In genomic region chr12:27547592-27547991, GRCh38 we compare ENCODE assay signal across 19 cellular contexts. TPM values are rescaled to one million over a fixed set of nuclear protein-coding genes. Genes with fewer than 3 reads are reported as not detected.
DNase-seq lines count a peak whose midpoint lies in the region; ATAC-seq and TF ChIP-seq lines count a peak whose summit lies in the region.
"Had no signal": no experiment of that assay in that cellular context is flagged by ENCODE, and none has a peak within 500 bp of the region (broad histone marks: within the 10 kb centered on the region; RNA-seq: fewer than 3 reads in every experiment).

No MANE protein-coding gene starts in this region.

- H3K27ac ChIP-seq in SK-N-SH (ENCODE audit: low read depth in 2 of 2, low read length in 1 of 2), result peak overlapping the region in 1 of 2 experiments; percentile 99; a peak in 2 of 4 replicates
- peak overlapping the region; percentile 98 for H3K27ac ChIP-seq in brain microvascular endothelial cell
- H3K27ac ChIP-seq in trophoblast cell (ENCODE audit: low read depth, low read length), result no peak overlapping the region
- H3K27ac ChIP-seq in ascending aorta, result peak overlapping the region in 1 of 2 donors; percentile 26
- H3K27ac ChIP-seq: 22Rv1, BLaER1 had no signal

- H2AK5ac ChIP-seq in trophoblast cell (ENCODE audit: low read length), result no peak overlapping the region

- peaks cover 51% of the 10 kb centered on the region for H3F3A ChIP-seq in SK-N-SH (replicated peaks; ENCODE audit: insufficient read depth)

- H2AFZ ChIP-seq in SK-N-SH (ENCODE audit: low read depth), result no peak overlapping the region
- no peak overlapping the region for H2AFZ ChIP-seq in trophoblast cell (ENCODE audit: insufficient read depth, low read length, poor library complexity)

- TF ChIP-seq RAD21 in SK-N-SH (IDR thresholded peaks at IDR 0.05; ENCODE audit: low read length), result no peak

- no peak for TF ChIP-seq CTCF in SK-N-SH (IDR thresholded peaks at IDR 0.05)
- TF ChIP-seq CTCF in HFFc6 (IDR thresholded peaks at IDR 0.05), result no peak
- TF ChIP-seq CTCF in brain microvascular endothelial cell (IDR thresholded peaks at IDR 0.05; ENCODE audit: low read depth, low read length, missing control alignments), result no peak
- TF ChIP-seq CTCF in ascending aorta (IDR thresholded peaks at IDR 0.05), result no peak

- DNase-seq in SK-N-SH (no peak), HFFc6 (no peak), brain microvascular endothelial cell (no peak), trophoblast cell (no peak), activated gamma-delta T cell (lab: John Stamatoyannopoulos, UW) (no peak), ascending aorta (ENCODE audit: low spot score in 2 of 2) (no peak)
- DNase-seq in activated CD4-positive, alpha-beta T cell treated with anti-CD3 and anti-CD28 coated beads for 48 hours, result no peak
- DNase-seq: CD8-positive, alpha-beta memory T cell; DMS79 treated with DMSO at 0.1 percent for 48 hours; MV-4-11; NCI-H1417; NCI-H2029 treated with DMSO at 0.1 percent for 48 hours; NCI-H2171 treated with DMSO at 0.1 percent for 48 hours; NCI-H748 treated with DMSO at 0.1 percent for 48 hours; Right ventricle myocardium superior had no signal

- no peak overlapping the region for H4K91ac ChIP-seq in trophoblast cell (ENCODE audit: low read depth, low read length)

- H3K27me3 ChIP-seq in SK-N-SH (ENCODE audit: insufficient read depth) (no peaks in the 10 kb centered on the region), brain microvascular endothelial cell (replicated peaks) (no peaks in the 10 kb centered on the region), trophoblast cell (ENCODE audit: insufficient read depth, low read length) (no peaks in the 10 kb centered on the region), ascending aorta (no peaks in the 10 kb centered on the region)
- H3K27me3 ChIP-seq: BLaER1 had no signal

- in situ Hi-C loops in brain microvascular endothelial cell (cut with HindIII; ENCODE audit: low pct_ligation_motif_present, low sequenced_read_pairs), result no loop called here

- H3K4me1 Mint-ChIP-seq in HFFc6 (ENCODE audit: low read depth), result peaks cover 79% of the 10 kb centered on the region

- POLR2A ChIA-PET in SK-N-SH (lab: Yijun Ruan, JAX), result no interaction called here

- H3K4me3 ChIP-seq in SK-N-SH (ENCODE audit: low read depth in 2 of 2, low read length in 1 of 2) (no peak overlapping the region), brain microvascular endothelial cell (ENCODE audit: low read depth, low read length) (no peak overlapping the region), trophoblast cell (ENCODE audit: low read depth, low read length) (no peak overlapping the region), ascending aorta (no peak overlapping the region)
- H3K4me3 ChIP-seq: BLaER1, HAP-1 had no signal

- H4K8ac ChIP-seq in trophoblast cell (ENCODE audit: low read depth, low read length), result no peak overlapping the region

- H3K27ac Mint-ChIP-seq in HFFc6, result peak overlapping the region; percentile 97; the same call in 1 of the 2 replicates

- no peak for ATAC-seq in SK-N-SH treated with all-trans-retinoic acid at 6 μM for 48 hours

- H3K9me3 ChIP-seq in SK-N-SH (no peaks in the 10 kb centered on the region), trophoblast cell (ENCODE audit: insufficient read depth, low read depth, low read length) (no peaks in the 10 kb centered on the region), ascending aorta (no peaks in the 10 kb centered on the region)
- H3K9me3 ChIP-seq: HAP-1 had no signal

- H3K4ac ChIP-seq in trophoblast cell (ENCODE audit: low read depth, low read length), result peak overlapping the region; percentile 49

- H2BK5ac ChIP-seq in trophoblast cell (ENCODE audit: low read depth, low read length, poor library complexity), result no peak overlapping the region

- H3K36me3 Mint-ChIP-seq in HFFc6 (ENCODE audit: low read depth), result peaks cover 22% of the 10 kb centered on the region

- TF ChIP-seq EP300 in SK-N-SH (IDR thresholded peaks at IDR 0.05; ENCODE audit: borderline replicate concordance in 1 of 2, low read depth in 1 of 2, low read length in 1 of 2), result no peak

- H3K14ac ChIP-seq in trophoblast cell (ENCODE audit: low read length), result no peak overlapping the region

- 0 out of 2 replicates have a peak overlapping the region, but pooled peaks have one; percentile 16 for H3K4me2 ChIP-seq in SK-N-SH
- H3K4me2 ChIP-seq in trophoblast cell (ENCODE audit: low read length), result no peak overlapping the region

- H3K36me3 ChIP-seq in SK-N-SH (replicated peaks in 1 of 2; ENCODE audit: control insufficient read depth in 1 of 2, insufficient read depth in 2 of 2, low read length in 1 of 2), result peaks cover 4 to 21% of the 10 kb centered on the region in 2 experiments
- H3K36me3 ChIP-seq in brain microvascular endothelial cell (replicated peaks), result peaks cover 4% of the 10 kb centered on the region
- H3K36me3 ChIP-seq in trophoblast cell (ENCODE audit: control insufficient read depth in 1 of 2, insufficient read depth in 2 of 2, low read length in 2 of 2), result peaks cover 0 to 5% of the 10 kb centered on the region in 2 experiments
- no peaks in the 10 kb centered on the region for H3K36me3 ChIP-seq in ascending aorta
- H3K36me3 ChIP-seq: HAP-1 had no signal

- peaks cover 9% of the 10 kb centered on the region; the same call in 1 of the 2 replicates for H4K20me1 ChIP-seq in SK-N-SH (ENCODE audit: insufficient read depth)

- CTCF ChIA-PET in SK-N-SH (lab: Yijun Ruan, JAX), result no interaction called here

- H3K9me3 Mint-ChIP-seq in HFFc6, result no peaks in the 10 kb centered on the region

- H3K9ac ChIP-seq in SK-N-SH (no peak overlapping the region), trophoblast cell (ENCODE audit: low read length) (no peak overlapping the region)
- H3K9ac ChIP-seq: BLaER1 had no signal

- H3K79me2 ChIP-seq in SK-N-SH (ENCODE audit: insufficient read depth) (peaks cover 98% of the 10 kb centered on the region), trophoblast cell (ENCODE audit: control insufficient read depth, insufficient read depth, low read length, poor library complexity) (peaks cover 8% of the 10 kb centered on the region)

- WGBS in SK-N-SH (ENCODE audit: low lambda C conversion rate), result 90% methylated on average over 5 of the region's 5 CpGs
- WGBS in trophoblast cell (ENCODE audit: extremely low coverage, insufficient coverage, insufficient read length), result no CpG with 5 or more reads among the region's 5 CpGs

- no peaks in the 10 kb centered on the region for H3K9me2 ChIP-seq in SK-N-SH

- no peaks in the 10 kb centered on the region for H3K79me1 ChIP-seq in trophoblast cell (ENCODE audit: low read length)

- H3K18ac ChIP-seq in trophoblast cell (ENCODE audit: low read length), result no peak overlapping the region

- H2BK12ac ChIP-seq in trophoblast cell (ENCODE audit: low read length), result no peak overlapping the region

- intact Hi-C loops in ascending aorta (cut with DNase I), result no loop called here

- H3K27me3 Mint-ChIP-seq in HFFc6 (ENCODE audit: insufficient read depth), result no peaks in the 10 kb centered on the region

- H2BK120ac ChIP-seq in trophoblast cell (ENCODE audit: insufficient read depth, low read length, poor library complexity), result no peak overlapping the region

- no peak overlapping the region for H4K12ac ChIP-seq in trophoblast cell (ENCODE audit: low read depth, low read length)

- H3K4me3 Mint-ChIP-seq in HFFc6, result no peak overlapping the region
- H3K4me3 Mint-ChIP-seq: CD8-positive, alpha-beta memory T cell had no signal

- H3K4me1 ChIP-seq in SK-N-SH (ENCODE audit: control insufficient read depth in 1 of 2, insufficient read depth in 2 of 2, low read depth in 1 of 2, low read length in 1 of 2) (peaks cover 11 to 35% of the 10 kb centered on the region in 2 experiments), trophoblast cell (ENCODE audit: control insufficient read depth in 1 of 2, insufficient read depth in 2 of 2, low read length in 2 of 2) (peaks cover 17 to 18% of the 10 kb centered on the region in 2 experiments), ascending aorta (peaks cover 12 to 72% of the 10 kb centered on the region in 2 donors)

- no peak overlapping the region for H3K23ac ChIP-seq in trophoblast cell (ENCODE audit: low read length)

TF ChIP-seq in SK-N-SH, 30 proteins besides CTCF, POLR2A, EP300 and RAD21 (continues in another document):
- TF ChIP-seq CHD2 (IDR thresholded peaks at IDR 0.05; ENCODE audit: low read length, partially characterized antibody), result no peak
- no peak for TF ChIP-seq USF1 (IDR thresholded peaks at IDR 0.05; ENCODE audit: borderline replicate concordance, low read depth)

TF ChIP-seq in SK-N-SH treated with all-trans-retinoic acid at 6 μM for 48 hours, 23 proteins besides CTCF, POLR2A, EP300 and RAD21 (continues in another document):
- TF ChIP-seq PATZ1 (CRISPR knock-in tag; IDR thresholded peaks at IDR 0.05; ENCODE audit: borderline replicate concordance), result no peak
- TF ChIP-seq CREB5 (CRISPR knock-in tag; IDR thresholded peaks at IDR 0.05; ENCODE audit: low read depth), result no peak
- no peak for TF ChIP-seq OSR1 (CRISPR knock-in tag; IDR thresholded peaks at IDR 0.05)

RNA-seq across cellular contexts. Expression of gene PPFIBP1, which starts 23.6 kb away (rescaled TPM):
- polyA plus RNA-seq in SK-N-SH (2012; rRNA removed), result 55.0 and 74.3 TPM in 2 replicates
- polyA plus RNA-seq in SK-N-SH (2012; cell fraction: cytosol; rRNA removed), result 60.6 and 69.2 TPM in 2 replicates
- 89.8 and 149 TPM in 2 replicates for polyA plus RNA-seq in SK-N-SH (2012; cell fraction: nucleus; rRNA removed)
- total RNA-seq in HFFc6 (2021; fragmentation: NEBNext Ultra II Directional; extraction: Animal tissue kit (Norgen Biotek cat#: 25700)), result 100 to 1,000 TPM in 2 of 6 experiments, 10 to 100 TPM in 4; 79.1 to 104 (median 92.0) TPM
- polyA plus RNA-seq in trophoblast cell (2013), result 104 and 107 TPM in 2 replicates
- total RNA-seq in ascending aorta, result 56.4 TPM
